In genomic region chr7:116212859-116213258, GRCh38 we compare ENCODE assay signal across 1 cellular context.
A peak's percentile ranks its signal among the peaks of the same experiment; 100 is the strongest.
TF ChIP-seq lines count a peak whose summit lies in the region.

No MANE protein-coding gene starts in this region.

TF ChIP-seq in K562, 482 proteins besides CTCF, POLR2A, EP300 and RAD21 (continued from another document):
- TF ChIP-seq PBX2 (CRISPR knock-in tag; IDR thresholded peaks at IDR 0.05; ENCODE audit: low read depth) (no peak), PBX2 (tag; conservative IDR thresholded peaks at IDR 0.05; ENCODE audit: low read depth) (peak; percentile 27; the same call in 1 of the 2 replicates), ASH1L (IDR thresholded peaks at IDR 0.05; ENCODE audit: borderline replicate concordance, low read depth, partially characterized antibody) (no peak), RCOR1 (IDR thresholded peaks at IDR 0.05; ENCODE audit: borderline replicate concordance in 1 of 2, low read depth in 2 of 2, low read length in 2 of 2) (0 out of 4 replicates have a peak, but pooled peaks of 1 of the 2 experiments have one; percentile 31), MXI1 (IDR thresholded peaks at IDR 0.05; ENCODE audit: low read depth, low read length) (0 out of 2 replicates have a peak, but pooled peaks have one; percentile 23), ETV1 (tag; conservative IDR thresholded peaks at IDR 0.05; ENCODE audit: low read depth) (peak; percentile 25; the same call in 1 of the 2 replicates), GTF2E2 (tag; IDR thresholded peaks at IDR 0.05) (0 out of 2 replicates have a peak, but pooled peaks have one; percentile 14), RBFOX2 (IDR thresholded peaks at IDR 0.05; ENCODE audit: low read depth, low read length) (peak; percentile 69), ZFP1 (CRISPR knock-in tag; IDR thresholded peaks at IDR 0.05) (0 out of 2 replicates have a peak, but pooled peaks have one; percentile 7), ARHGAP35 (IDR thresholded peaks at IDR 0.05; ENCODE audit: partially characterized antibody) (no peak), CXXC5 (CRISPR knock-in tag; IDR thresholded peaks at IDR 0.05) (0 out of 2 replicates have a peak, but pooled peaks have one; percentile 5), PTBP1 (IDR thresholded peaks at IDR 0.05; ENCODE audit: low read depth, low read length) (no peak), POLR2G (IDR thresholded peaks at IDR 0.05; ENCODE audit: low read depth, low read length) (peak; percentile 29; the same call in 1 of the 2 replicates), KAT7 (CRISPR knock-in tag; IDR thresholded peaks at IDR 0.05; ENCODE audit: borderline replicate concordance) (peak; percentile 55; the same call in 1 of the 2 replicates), NR2C2 (CRISPR knock-in tag; IDR thresholded peaks at IDR 0.05) (no peak), NR2C2 (tag; IDR thresholded peaks at IDR 0.05) (no peak), U2AF2 (optimal IDR thresholded peaks at IDR 0.05; ENCODE audit: low read depth, low read length) (no peak), ADNP (tag; IDR thresholded peaks at IDR 0.05) (no peak), FOXA3 (CRISPR knock-in tag; conservative IDR thresholded peaks at IDR 0.05 in 1 of 2, IDR thresholded peaks at IDR 0.05 in 1 of 2) (no peak), CEBPG (CRISPR knock-in tag; IDR thresholded peaks at IDR 0.05) (no peak), CEBPG (tag; conservative IDR thresholded peaks at IDR 0.05 in 1 of 2, IDR thresholded peaks at IDR 0.05 in 1 of 2) (peak in 1 of 2 experiments; percentile 82; a peak in 3 of 4 replicates)
- TF ChIP-seq, protein P1, sequence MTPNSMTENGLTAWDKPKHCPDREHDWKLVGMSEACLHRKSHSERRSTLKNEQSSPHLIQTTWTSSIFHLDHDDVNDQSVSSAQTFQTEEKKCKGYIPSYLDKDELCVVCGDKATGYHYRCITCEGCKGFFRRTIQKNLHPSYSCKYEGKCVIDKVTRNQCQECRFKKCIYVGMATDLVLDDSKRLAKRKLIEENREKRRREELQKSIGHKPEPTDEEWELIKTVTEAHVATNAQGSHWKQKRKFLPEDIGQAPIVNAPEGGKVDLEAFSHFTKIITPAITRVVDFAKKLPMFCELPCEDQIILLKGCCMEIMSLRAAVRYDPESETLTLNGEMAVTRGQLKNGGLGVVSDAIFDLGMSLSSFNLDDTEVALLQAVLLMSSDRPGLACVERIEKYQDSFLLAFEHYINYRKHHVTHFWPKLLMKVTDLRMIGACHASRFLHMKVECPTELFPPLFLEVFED (CRISPR knock-in tag; conservative IDR thresholded peaks at IDR 0.05), result no peak
